Comparison of ENCODE assay signal across 20 cellular contexts in the genomic region with DNA sequence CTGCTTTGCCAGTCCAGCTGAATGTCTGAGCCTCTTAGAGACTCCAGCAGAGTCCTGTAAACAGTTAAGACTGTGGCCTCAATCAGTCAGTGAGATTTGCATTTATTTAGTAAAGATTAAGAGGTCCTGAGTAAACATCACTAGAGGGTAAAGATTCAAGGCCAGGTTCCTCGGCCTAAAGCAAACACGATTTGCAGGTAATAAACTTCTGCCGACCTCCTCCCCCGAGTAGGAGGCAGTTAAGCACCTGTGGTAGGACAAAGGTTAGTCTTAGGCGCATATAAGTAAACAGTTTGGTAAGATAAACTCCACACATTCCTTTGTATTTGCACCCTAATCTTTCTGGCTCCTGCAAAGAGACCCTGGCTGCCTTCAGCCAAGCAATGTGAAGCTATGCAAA.
DNase-seq lines count a peak whose midpoint lies in the region; ATAC-seq, FAIRE-seq and TF ChIP-seq lines count a peak whose summit lies in the region.
"Had no signal": no experiment of that assay in that cellular context is flagged by ENCODE, and none has a peak within 500 bp of the region (broad histone marks: within the 10 kb centered on the region; RNA-seq: fewer than 3 reads in every experiment).

No MANE protein-coding gene starts in this region.

- no peak overlapping the region for H3K9ac ChIP-seq in endodermal cell (ENCODE audit: extremely low read depth, low read length, poor library complexity, severe bottlenecking)

- no peaks in the 10 kb centered on the region for H3K36me3 Mint-ChIP-seq in endodermal cell (ENCODE audit: low read depth)

- peaks cover 20% of the 10 kb centered on the region for H3K27me3 ChIP-seq in H7 (ENCODE audit: control insufficient read depth, insufficient read depth, low read length)
- no peaks in the 10 kb centered on the region for H3K27me3 ChIP-seq in endodermal cell (ENCODE audit: control insufficient read depth, insufficient read depth, low read length, poor library complexity, severe bottlenecking)
- H3K27me3 ChIP-seq in pancreas = no peaks in the 10 kb centered on the region

- H3K4me3 ChIP-seq in H7 (ENCODE audit: insufficient read depth, low read depth, low read length) (no peak overlapping the region), endodermal cell (ENCODE audit: low read length) (no peak overlapping the region), pancreas (no peak overlapping the region)
- H3K4me3 ChIP-seq: HAP-1, K562, PC-9 had no signal

- peaks cover 12% of the 10 kb centered on the region for H3K4me1 Mint-ChIP-seq in endodermal cell

- H3K4me3 Mint-ChIP-seq in endodermal cell = peak overlapping the region; percentile 22

- TF ChIP-seq CTCF in endodermal cell (conservative IDR thresholded peaks at IDR 0.05) (no peak), pancreas (IDR thresholded peaks at IDR 0.05) (no peak), GM13977 (IDR thresholded peaks at IDR 0.05; ENCODE audit: extremely low read depth, insufficient read depth, missing control alignments) (no peak)

- H3K9me3 ChIP-seq in endodermal cell (ENCODE audit: control insufficient read depth, low read length) (peaks cover 9% of the 10 kb centered on the region), pancreas (no peaks in the 10 kb centered on the region)
- H3K9me3 ChIP-seq: HAP-1 had no signal

- intact Hi-C loops in pancreas (cut with DNase I) = no loop called here

- H3K4me1 ChIP-seq in endodermal cell (ENCODE audit: control insufficient read depth, insufficient read depth, low read length) (no peaks in the 10 kb centered on the region), pancreas (peaks cover 3 to 13% (median 9%) of the 10 kb centered on the region in 3 donors)
- H3K4me1 ChIP-seq: HAP-1 had no signal

- H3K27ac Mint-ChIP-seq in endodermal cell = no peak overlapping the region

- H3K9me3 Mint-ChIP-seq in endodermal cell = peaks cover 59% of the 10 kb centered on the region

- DNase-seq in H7 (peak; percentile 1), NCI-H526 (lab: John Stamatoyannopoulos, UW) (peak; percentile 27 to 30), endodermal cell (peak; percentile 71), pancreas (peak in 3 of 6 donors; percentile 15 to 70 (median 41)), AML-193 (lab: John Stamatoyannopoulos, UW) (no peak), GM13977 (ENCODE audit: low spot score) (no peak), DMS79 (lab: John Stamatoyannopoulos, UW) (no peak)
- DNase-seq: ACHN, GF-D8, NCI-H1105, NCI-H1694 treated with DMSO at 0.1 percent for 48 hours, NCI-H510A, PC-9, SIG-M5, T-helper 1 cell had no signal

- ATAC-seq in pancreas = peak; percentile 80 to 99 (median 96)
- ATAC-seq: K562, SK-N-SH treated with all-trans-retinoic acid at 6 μM for 48 hours had no signal

- in situ Hi-C loops in GM13977 (cut with MboI; ENCODE audit: low pct_unique_long_range_greater_than_20kb, low sequenced_read_pairs, unreplicated experiment) = no loop called here

- peaks cover 69% of the 10 kb centered on the region for H3K27me3 Mint-ChIP-seq in endodermal cell (ENCODE audit: insufficient read depth)

- WGBS in endodermal cell (ENCODE audit: insufficient coverage in 1 of 2, insufficient read length in 1 of 2), 2 experiments = 7% methylated on average over 5 of the region's 5 CpGs; no CpG with 5 or more reads in 1 of the 2 experiments
- 9 to 13% methylated on average over 5 of the region's 5 CpGs for WGBS in pancreas, 2 donors

- H3K27ac ChIP-seq in endodermal cell (ENCODE audit: low read depth, low read length) (no peak overlapping the region), pancreas (no peak overlapping the region)
- H3K27ac ChIP-seq: C4-2B, PC-9, RWPE1 had no signal

- FAIRE-seq in pancreas (lab: Jason Lieb, UNC) = no peak
- FAIRE-seq: K562 had no signal

- H3K36me3 ChIP-seq in H7 (replicated peaks; ENCODE audit: control insufficient read depth, insufficient read depth, low read length) = no peaks in the 10 kb centered on the region
- no peaks in the 10 kb centered on the region for H3K36me3 ChIP-seq in endodermal cell (ENCODE audit: control insufficient read depth, insufficient read depth, low read length)
- no peaks in the 10 kb centered on the region for H3K36me3 ChIP-seq in pancreas
- H3K36me3 ChIP-seq: HAP-1 had no signal

Comparison
In these comparisons a context has a peak if more than half of its experiments do, and no peak if none do; other contexts are left out.
1. DNase-seq: peak in H7 (single experiment), NCI-H526 (2 of 2) and endodermal cell (single experiment); none in AML-193 (0 of 2), GM13977 (single experiment) and DMS79 (single experiment).